In genomic region chr10:79263951-79264350, GRCh38 we compare ENCODE assay signal across 19 cellular contexts.
DNase-seq lines count a peak whose midpoint lies in the region; ATAC-seq and TF ChIP-seq lines count a peak whose summit lies in the region.
"Had no signal": no experiment of that assay in that cellular context is flagged by ENCODE, and none has a peak within 500 bp of the region (broad histone marks: within the 10 kb centered on the region; RNA-seq: fewer than 3 reads in every experiment).

No MANE protein-coding gene starts in this region.

- ATAC-seq in CD8-positive, alpha-beta T cell = no peak
- ATAC-seq in activated B cell treated with CpG ODN at 0.5 μM for 24 hours (ENCODE audit: low read depth) (no peak), HG02938 (IDR thresholded peaks at IDR 0.05; ENCODE audit: unreplicated experiment) (no peak), GM19452 (IDR thresholded peaks at IDR 0.05; ENCODE audit: unreplicated experiment) (no peak)
- ATAC-seq in stimulated activated effector memory CD8-positive, alpha-beta T cell treated with anti-CD3 and anti-CD28 coated beads, Interleukin-12 subunit alpha, Interleukin-12 subunit beta, amount 100 ng/mL, for 72 hours = no peak
- ATAC-seq in naive thymus-derived CD8-positive, alpha-beta T cell = no peak
- ATAC-seq: activated naive CD4-positive, alpha-beta T cell treated with anti-CD3 and anti-CD28 coated beads, Interleukin-2, amount 50 U/mL, for 72 hours had no signal

- H3K4me1 ChIP-seq in CD8-positive, alpha-beta T cell (ENCODE audit: insufficient read depth, low read length) = peaks cover 16% of the 10 kb centered on the region
- H3K4me1 ChIP-seq: colonic mucosa had no signal

- H3K4me3 ChIP-seq in CD8-positive, alpha-beta T cell (ENCODE audit: low read depth, low read length) = no peak overlapping the region
- H3K4me3 ChIP-seq: colonic mucosa, tibial nerve had no signal

- no peak for TF ChIP-seq CTCF in CD8-positive, alpha-beta T cell (IDR thresholded peaks at IDR 0.05)
- no peak for TF ChIP-seq CTCF in activated B cell treated with CpG ODN at 0.5 μM for 24 hours (IDR thresholded peaks at IDR 0.05)

- H3K4me1 Mint-ChIP-seq in CD8-positive, alpha-beta T cell (ENCODE audit: low read depth) = peaks cover 24% of the 10 kb centered on the region
- peaks cover 93% of the 10 kb centered on the region for H3K4me1 Mint-ChIP-seq in activated B cell treated with CpG ODN at 0.5 μM for 24 hours
- H3K4me1 Mint-ChIP-seq in stimulated activated effector memory CD8-positive, alpha-beta T cell treated with anti-CD3 and anti-CD28 coated beads, Interleukin-12 subunit alpha, Interleukin-12 subunit beta, amount 100 ng/mL, for 72 hours = peaks cover 82% of the 10 kb centered on the region
- peaks cover 0 to 77% (median 17%) of the 10 kb centered on the region in 4 donors for H3K4me1 Mint-ChIP-seq in naive thymus-derived CD8-positive, alpha-beta T cell

- H3K36me3 Mint-ChIP-seq in CD8-positive, alpha-beta T cell = peaks cover 2% of the 10 kb centered on the region
- H3K36me3 Mint-ChIP-seq in activated B cell treated with CpG ODN at 0.5 μM for 24 hours (ENCODE audit: low read depth) = peaks cover 9% of the 10 kb centered on the region
- peaks cover 53% of the 10 kb centered on the region for H3K36me3 Mint-ChIP-seq in stimulated activated effector memory CD8-positive, alpha-beta T cell treated with anti-CD3 and anti-CD28 coated beads, Interleukin-12 subunit alpha, Interleukin-12 subunit beta, amount 100 ng/mL, for 72 hours
- peaks cover 0 to 3% (median 0%) of the 10 kb centered on the region in 3 donors for H3K36me3 Mint-ChIP-seq in naive thymus-derived CD8-positive, alpha-beta T cell
- H3K36me3 Mint-ChIP-seq: activated naive CD4-positive, alpha-beta T cell treated with anti-CD3 and anti-CD28 coated beads, Interleukin-2, amount 50 U/mL, for 72 hours had no signal

- H3K4me3 Mint-ChIP-seq in CD8-positive, alpha-beta T cell = no peak overlapping the region
- H3K4me3 Mint-ChIP-seq in activated B cell treated with CpG ODN at 0.5 μM for 24 hours = no peak overlapping the region
- H3K4me3 Mint-ChIP-seq in stimulated activated effector memory CD8-positive, alpha-beta T cell treated with anti-CD3 and anti-CD28 coated beads, Interleukin-12 subunit alpha, Interleukin-12 subunit beta, amount 100 ng/mL, for 72 hours = no peak overlapping the region
- no peak overlapping the region for H3K4me3 Mint-ChIP-seq in naive thymus-derived CD8-positive, alpha-beta T cell
- H3K4me3 Mint-ChIP-seq: H9; T-helper 2 cell treated with Interferon-gamma antibody and Interleukin-4, amounts not matched to agents 5 μg/mL and 100 μg/mL, for 36 hours had no signal

- no peaks in the 10 kb centered on the region for H3K27me3 Mint-ChIP-seq in CD8-positive, alpha-beta T cell (ENCODE audit: low read depth)
- no peaks in the 10 kb centered on the region for H3K27me3 Mint-ChIP-seq in activated B cell treated with CpG ODN at 0.5 μM for 24 hours
- no peaks in the 10 kb centered on the region for H3K27me3 Mint-ChIP-seq in naive thymus-derived CD8-positive, alpha-beta T cell

- no peaks in the 10 kb centered on the region for H3K9me3 Mint-ChIP-seq in CD8-positive, alpha-beta T cell
- no peaks in the 10 kb centered on the region for H3K9me3 Mint-ChIP-seq in activated B cell treated with CpG ODN at 0.5 μM for 24 hours
- H3K9me3 Mint-ChIP-seq in stimulated activated effector memory CD8-positive, alpha-beta T cell treated with anti-CD3 and anti-CD28 coated beads, Interleukin-12 subunit alpha, Interleukin-12 subunit beta, amount 100 ng/mL, for 72 hours = no peaks in the 10 kb centered on the region
- H3K9me3 Mint-ChIP-seq in naive thymus-derived CD8-positive, alpha-beta T cell = no peaks in the 10 kb centered on the region
- H3K9me3 Mint-ChIP-seq: activated naive CD4-positive, alpha-beta T cell treated with anti-CD3 and anti-CD28 coated beads, Interleukin-2, amount 50 U/mL, for 72 hours; H9; nephron progenitor cell; T-helper 2 cell treated with Interferon-gamma antibody and Interleukin-4, amounts not matched to agents 5 μg/mL and 100 μg/mL, for 36 hours had no signal

- no peaks in the 10 kb centered on the region for H3K27me3 ChIP-seq in CD8-positive, alpha-beta T cell (ENCODE audit: insufficient read depth, low read length)
- H3K27me3 ChIP-seq: colonic mucosa, tibial nerve had no signal

- H3K27ac Mint-ChIP-seq in CD8-positive, alpha-beta T cell = peak overlapping the region; percentile 37
- peak overlapping the region; percentile 60 for H3K27ac Mint-ChIP-seq in activated B cell treated with CpG ODN at 0.5 μM for 24 hours
- peak overlapping the region; percentile 93 for H3K27ac Mint-ChIP-seq in stimulated activated effector memory CD8-positive, alpha-beta T cell treated with anti-CD3 and anti-CD28 coated beads, Interleukin-12 subunit alpha, Interleukin-12 subunit beta, amount 100 ng/mL, for 72 hours
- H3K27ac Mint-ChIP-seq in naive thymus-derived CD8-positive, alpha-beta T cell = peak overlapping the region in 2 of 10 donors; percentile 20 to 37
- H3K27ac Mint-ChIP-seq: T-helper 2 cell treated with Interferon-gamma antibody and Interleukin-4, amounts not matched to agents 5 μg/mL and 100 μg/mL, for 36 hours had no signal

- no peak for DNase-seq in CD8-positive, alpha-beta T cell
- no peak for DNase-seq in activated B cell treated with CpG ODN at 0.5 μM for 24 hours
- DNase-seq in left kidney (ENCODE audit: low read depth, low spot score) = peak; percentile 46
- DNase-seq in stimulated activated effector memory CD8-positive, alpha-beta T cell treated with anti-CD3 and anti-CD28 coated beads, Interleukin-12 subunit alpha, Interleukin-12 subunit beta, amount 100 ng/mL, for 72 hours (ENCODE audit: low spot score in 2 of 2) = no peak
- no peak for DNase-seq in naive thymus-derived CD8-positive, alpha-beta T cell
- no peak for DNase-seq in activated effector memory CD4-positive, alpha-beta T cell treated with Interleukin-2 at 50 U/mL for 16 hours
- DNase-seq: activated T-cell treated with anti-CD3 and anti-CD28 coated beads, Interleukin-2, amount 50 U/mL, for 48 hours; colonic mucosa; H9; KG1; mesendoderm; NCI-H2081 treated with DMSO at 0.1 percent for 48 hours; NCI-H526; nephron progenitor cell had no signal

- CTCF ChIA-PET in CD8-positive, alpha-beta T cell (lab: Charles Lee) = interaction anchor here (0.6 to 0.7 kb wide), 2 partner anchors 69 to 111 kb away, joined by 3 read pairs; no protein-coding TSS in a partner anchor
- CTCF ChIA-PET in activated B cell treated with CpG ODN at 0.5 μM for 24 hours (lab: Charles Lee) = no interaction called here

- H3K36me3 ChIP-seq in CD8-positive, alpha-beta T cell (ENCODE audit: insufficient read depth, low read length) = no peaks in the 10 kb centered on the region
- H3K36me3 ChIP-seq: colonic mucosa had no signal

- no peaks in the 10 kb centered on the region for H3K9me3 ChIP-seq in CD8-positive, alpha-beta T cell (ENCODE audit: low read length)
- H3K9me3 ChIP-seq: colonic mucosa, tibial nerve had no signal

- no peak overlapping the region for H3K27ac ChIP-seq in CD8-positive, alpha-beta T cell (ENCODE audit: low read depth, low read length)
- H3K27ac ChIP-seq: colonic mucosa had no signal

- POLR2A ChIA-PET in CD8-positive, alpha-beta T cell (lab: Charles Lee) = interaction anchor here (1.7 kb wide), 1 partner anchor 15 kb away, joined by 4 read pairs; no protein-coding TSS in a partner anchor
- POLR2A ChIA-PET in activated B cell treated with CpG ODN at 0.5 μM for 24 hours (lab: Charles Lee) = interaction anchor here (6.9 to 20.1 kb wide), 2 partner anchors 17 to 22 kb away, joined by 57 to 311 read pairs; no protein-coding TSS in a partner anchor
- POLR2A ChIA-PET in naive thymus-derived CD8-positive, alpha-beta T cell (lab: Charles Lee) = no interaction called here

- intact Hi-C loops in CD8-positive, alpha-beta T cell (cut with DNase I, micrococcal nuclease) = no loop called here
- intact Hi-C loops in activated B cell treated with CpG ODN at 0.5 μM for 24 hours (cut with micrococcal nuclease) = loop anchor here (1.0 kb wide), 1 partner anchor 9 kb away; no protein-coding TSS in a partner anchor
